ENCODE assay signal across 2 cellular contexts in the genomic region with DNA sequence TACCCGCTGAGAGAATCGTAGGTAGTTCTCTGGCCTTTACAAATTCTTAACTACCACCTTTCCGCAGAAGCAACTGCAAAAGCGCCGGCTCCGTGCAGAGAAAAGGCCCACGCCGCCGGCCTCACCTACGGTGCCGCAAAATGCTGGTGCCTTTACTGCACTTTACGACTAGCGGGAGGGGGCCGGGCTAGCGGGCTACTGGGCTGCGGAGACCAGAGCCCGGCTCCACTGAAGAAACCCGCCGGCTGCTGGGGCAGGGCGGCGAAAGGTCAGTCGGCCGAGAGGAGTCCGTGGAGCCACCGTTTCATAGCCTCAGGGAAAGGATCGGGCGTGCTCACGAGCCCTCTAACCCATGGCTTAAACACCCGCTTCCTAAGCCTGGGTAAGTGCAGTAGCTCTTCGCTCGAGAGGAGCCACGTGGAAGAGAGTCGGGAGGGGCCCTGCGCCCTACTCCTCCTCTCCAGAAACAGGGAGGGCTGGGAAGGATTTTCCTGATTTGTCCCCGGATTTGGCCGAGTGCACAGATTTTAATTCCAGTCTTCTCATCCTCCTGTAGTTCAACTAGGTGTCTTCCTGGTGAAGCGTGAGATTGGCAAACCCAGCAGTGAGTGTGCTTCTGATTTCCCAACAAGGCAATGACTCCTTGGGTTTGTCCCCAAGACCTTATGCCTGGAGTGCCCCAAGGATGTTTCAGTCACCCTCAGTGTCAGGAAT.
TF ChIP-seq lines count a peak whose summit lies in the region.

Gene DPH5, minus strand, starts transcription at position 105 of the 714 bp plus-strand sequence. CDS start 341 bp downstream, outside the sequence.

TF ChIP-seq in IMR-90, 13 proteins besides CTCF, POLR2A, EP300 and RAD21 (continued from another document):
- TF ChIP-seq, protein P1, sequence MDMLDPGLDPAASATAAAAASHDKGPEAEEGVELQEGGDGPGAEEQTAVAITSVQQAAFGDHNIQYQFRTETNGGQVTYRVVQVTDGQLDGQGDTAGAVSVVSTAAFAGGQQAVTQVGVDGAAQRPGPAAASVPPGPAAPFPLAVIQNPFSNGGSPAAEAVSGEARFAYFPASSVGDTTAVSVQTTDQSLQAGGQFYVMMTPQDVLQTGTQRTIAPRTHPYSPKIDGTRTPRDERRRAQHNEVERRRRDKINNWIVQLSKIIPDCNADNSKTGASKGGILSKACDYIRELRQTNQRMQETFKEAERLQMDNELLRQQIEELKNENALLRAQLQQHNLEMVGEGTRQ (IDR thresholded peaks at IDR 0.05; ENCODE audit: low read depth, low read length) = no peak
- peak; percentile 88 for TF ChIP-seq MAZ (IDR thresholded peaks at IDR 0.05; ENCODE audit: borderline replicate concordance, low read depth, low read length)
- TF ChIP-seq MXI1 (IDR thresholded peaks at IDR 0.05; ENCODE audit: borderline replicate concordance, low read depth, low read length) = no peak
- TF ChIP-seq RCOR1 (IDR thresholded peaks at IDR 0.05; ENCODE audit: insufficient replicate concordance, low read length) = no peak
- TF ChIP-seq CHD1 (IDR thresholded peaks at IDR 0.05; ENCODE audit: low read depth, low read length) = no peak

TF ChIP-seq in PFSK-1, 5 proteins besides CTCF, POLR2A, EP300 and RAD21 (continued from another document):
- TF ChIP-seq REST (IDR thresholded peaks at IDR 0.05; ENCODE audit: insufficient read depth in 1 of 2, low read depth in 2 of 2, low read length in 2 of 2) (peak in 1 of 2 experiments; percentile 29; a peak in 2 of 4 replicates), FOXP2 (optimal IDR thresholded peaks at IDR 0.05; ENCODE audit: borderline replicate concordance, extremely low read depth, extremely low read length, insufficient read depth) (peak; percentile 28), TAF1 (IDR thresholded peaks at IDR 0.05; ENCODE audit: borderline replicate concordance, insufficient read depth, low read length) (peak; percentile 96), SIN3A (IDR thresholded peaks at IDR 0.05; ENCODE audit: borderline replicate concordance, insufficient read depth, low read length) (peak; percentile 91)
